In the genomic region with DNA sequence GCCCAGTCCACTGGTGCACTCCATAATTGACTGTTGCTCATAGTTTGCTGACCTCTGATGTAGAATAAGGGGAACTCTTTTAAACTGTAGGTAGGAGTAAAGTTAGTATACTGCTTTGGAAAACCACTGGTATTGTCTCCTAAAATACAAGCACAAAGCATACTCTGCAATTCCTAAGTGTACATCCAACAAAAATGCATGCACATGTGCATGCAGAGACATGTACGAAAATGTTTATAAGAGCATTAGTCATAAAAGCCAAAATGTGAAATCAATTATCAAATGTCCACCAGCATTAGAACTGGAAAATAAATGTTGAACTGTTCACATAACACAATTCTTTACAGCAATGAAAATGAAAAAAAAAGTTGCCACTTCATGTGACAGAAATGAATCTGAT, we compare ENCODE assay signal across 21 cellular contexts.
"Had no signal": no experiment of that assay in that cellular context is flagged by ENCODE, and none has a peak within 500 bp of the region (broad histone marks: within the 10 kb centered on the region; RNA-seq: fewer than 3 reads in every experiment).

No MANE protein-coding gene starts in this region.

- H3K27ac Mint-ChIP-seq: memory B cell, natural killer cell had no signal

- H3K4me3 Mint-ChIP-seq: immature natural killer cell, memory B cell, natural killer cell had no signal

- H3K36me3 Mint-ChIP-seq: immature natural killer cell, memory B cell, natural killer cell had no signal

- DNase-seq: dorsolateral prefrontal cortex; effector CD4-positive, alpha-beta T cell; hypothalamus; immature natural killer cell; left ventricle myocardium superior; lower lobe of right lung; natural killer cell; pancreas; retina; right lobe of liver; small intestine; stimulated activated CD4-positive, alpha-beta T cell treated with anti-CD3 and anti-CD28 coated beads, Interleukin-15, amount 100 ng/mL, for 24 hours; stimulated activated CD4-positive, alpha-beta T cell treated with anti-CD3 and anti-CD28 coated beads, Interleukin-2, amount 100 ng/mL, for 48 hours; stimulated activated naive CD4-positive, alpha-beta T cell; stomach; thyroid gland; trophoblast cell had no signal

- H3K4me3 ChIP-seq: dorsolateral prefrontal cortex, lower lobe of right lung, pancreas, right lobe of liver, stomach, thyroid gland had no signal

- H3K27me3 ChIP-seq: stomach, thyroid gland had no signal

- H3K4me1 ChIP-seq: lower lobe of right lung, pancreas, right lobe of liver, stomach, thyroid gland had no signal

- H3K36me3 ChIP-seq: lower lobe of right lung, neutrophil, pancreas, right lobe of liver, stomach, thyroid gland had no signal

- H3K9me3 ChIP-seq: lower lobe of right lung, neutrophil, pancreas, right lobe of liver, stomach, thyroid gland had no signal

- H3K9me3 Mint-ChIP-seq: immature natural killer cell, natural killer cell had no signal

- ATAC-seq: esophagus mucosa, left ventricle myocardium superior, lower lobe of right lung, pancreas, right lobe of liver had no signal

- H3K4me1 Mint-ChIP-seq: immature natural killer cell, natural killer cell had no signal

- H3K27ac ChIP-seq: dorsolateral prefrontal cortex, epithelial cell of prostate, lower lobe of right lung, neutrophil, pancreas, right lobe of liver, stomach, thyroid gland had no signal
